8 cellular contexts compared by ENCODE assay signal in genomic region chr12:97308576-97309198, GRCh38.
A peak's percentile ranks its signal among the peaks of the same experiment; 100 is the strongest.
DNase-seq lines count a peak whose midpoint lies in the region; ATAC-seq, FAIRE-seq and TF ChIP-seq lines count a peak whose summit lies in the region.

No MANE protein-coding gene starts in this region.

- intact Hi-C loops in K562 (cut with micrococcal nuclease), result loop anchor here (1.0 to 5.0 kb wide), 2 partner anchors 321 to 731 kb away; no protein-coding TSS in a partner anchor

- no peak overlapping the region for H2AFZ ChIP-seq in K562 (ENCODE audit: low read depth, low read length)

- in situ Hi-C loops in K562 (cut with MboI), result loop anchor here (25.0 kb wide), 1 partner anchor 1079 kb away; no protein-coding TSS in a partner anchor

- H3K4me1 ChIP-seq in K562 (replicated peaks in 1 of 2; ENCODE audit: control insufficient read depth in 2 of 2, insufficient read depth in 2 of 2, low read length in 2 of 2) (no peaks in the 10 kb centered on the region), liver (ENCODE audit: control insufficient read depth in 4 of 4, insufficient read depth in 4 of 4, low read length in 3 of 4) (no peaks in the 10 kb centered on the region)

- CTCF ChIA-PET in K562 (lab: Yijun Ruan, JAX; ENCODE audit: low intra/inter-chr PET ratio), result interaction anchor here (0.6 kb wide), 1 partner anchor 160 kb away, joined by 3 read pairs; no protein-coding TSS in a partner anchor

- no peak for TF ChIP-seq POLR2A in K562 (conservative IDR thresholded peaks at IDR 0.05)

- H3K9me3 ChIP-seq in K562 (replicated peaks; ENCODE audit: control insufficient read depth, insufficient read depth, low read depth, low read length) (no peaks in the 10 kb centered on the region), liver (ENCODE audit: control insufficient read depth in 4 of 4, low read length in 3 of 4) (no peaks in the 10 kb centered on the region)

- no peak overlapping the region for H3K4me3 ChIP-seq in K562
- no peak overlapping the region for H3K4me3 ChIP-seq in liver (ENCODE audit: low read depth in 1 of 3, low read length in 3 of 3)

- H3K4me2 ChIP-seq in K562 (ENCODE audit: insufficient read depth, low read length), result no peak overlapping the region

- no peaks in the 10 kb centered on the region for H4K20me1 ChIP-seq in K562 (replicated peaks; ENCODE audit: control insufficient read depth, insufficient read depth, low read length)

- no peak for TF ChIP-seq EP300 in K562 (IDR thresholded peaks at IDR 0.05; ENCODE audit: low read length)

- FAIRE-seq in K562 (lab: Jason Lieb, UNC), result peak; percentile 67

- TF ChIP-seq CTCF in K562 (IDR thresholded peaks at IDR 0.05 in 2 of 3, conservative IDR thresholded peaks at IDR 0.05 in 1 of 3; ENCODE audit: insufficient read depth in 2 of 3, low read depth in 1 of 3, low read length in 3 of 3), result peak; percentile 11 to 51 (median 36); a peak in 3 of 6 replicates
- TF ChIP-seq CTCF in liver (IDR thresholded peaks at IDR 0.05; ENCODE audit: low read depth, low read length, missing input control), result peak; percentile 76

- H3K27me3 ChIP-seq in K562 (ENCODE audit: control insufficient read depth in 2 of 2, insufficient read depth in 2 of 2, low read length in 2 of 2) (no peaks in the 10 kb centered on the region), liver (ENCODE audit: control insufficient read depth in 4 of 4, insufficient read depth in 4 of 4, low read length in 3 of 4) (peaks cover 0 to 4% (median 0%) of the 10 kb centered on the region in 4 donors)

- no peaks in the 10 kb centered on the region for H3K36me3 ChIP-seq in K562 (ENCODE audit: control insufficient read depth, insufficient read depth, low read length)
- no peaks in the 10 kb centered on the region for H3K36me3 ChIP-seq in liver (ENCODE audit: control insufficient read depth in 4 of 4, insufficient read depth in 3 of 4, low read depth in 1 of 4, low read length in 3 of 4)

- no peaks in the 10 kb centered on the region for H3K79me2 ChIP-seq in K562 (ENCODE audit: control insufficient read depth, insufficient read depth, low read length)

- no peak overlapping the region for H3K9ac ChIP-seq in K562 (ENCODE audit: insufficient read depth in 1 of 2, low read depth in 2 of 2, low read length in 2 of 2)
- no peak overlapping the region for H3K9ac ChIP-seq in liver (ENCODE audit: low read depth in 1 of 2, low read length in 2 of 2)

- peak; percentile 49 to 53 for TF ChIP-seq RAD21 in K562 (CRISPR knock-in tag; conservative IDR thresholded peaks at IDR 0.05 in 1 of 2, IDR thresholded peaks at IDR 0.05 in 1 of 2)
- TF ChIP-seq RAD21 in liver (IDR thresholded peaks at IDR 0.05), result peak; percentile 73 to 82

- H3K27ac ChIP-seq in K562 (ENCODE audit: extremely low read depth, low read depth, low read length) (no peak overlapping the region), liver (ENCODE audit: low read depth in 1 of 2, low read length in 2 of 2) (no peak overlapping the region)

- BruUV-seq in K562 (replicated peaks; lab: Mats Ljungman, UMichigan), result no TSS peak

- WGBS in K562 (ENCODE audit: insufficient coverage, low coverage, missing lambda C conversion rate), result 10% methylated on average over 1 of the region's 1 CpG
- 3% methylated on average over 1 of the region's 1 CpG for WGBS in liver

- ATAC-seq in K562, result no peak

- POLR2A ChIA-PET in K562 (lab: Yijun Ruan, JAX), result no interaction called here

- H3K9me1 ChIP-seq in K562 (ENCODE audit: control insufficient read depth, insufficient read depth, low read length), result no peaks in the 10 kb centered on the region

- DNase-seq in COLO829 (ENCODE audit: low spot score) (peak; percentile 14), HCEC 1CT (peak; percentile 3), NCI-H345 treated with DMSO at 0.1 percent for 48 hours (lab: John Stamatoyannopoulos, UW; ENCODE audit: unreplicated experiment) (peak; percentile 10), K562 (ENCODE audit: extremely low read depth in 1 of 4, low spot score in 3 of 4) (peak; percentile 8 to 50 (median 22)), DMS153 treated with DMSO at 0.1 percent for 48 hours (lab: John Stamatoyannopoulos, UW; ENCODE audit: unreplicated experiment) (no peak), iPS-NIHi7 (ENCODE audit: extremely low spot score) (no peak), activated gamma-delta T cell treated with Interleukin-2 at 50 U/mL for 16 hours (no peak)

TF ChIP-seq in K562, 482 proteins besides CTCF, POLR2A, EP300 and RAD21:
- TF ChIP-seq ZNF764 (CRISPR knock-in tag; IDR thresholded peaks at IDR 0.05; ENCODE audit: low read depth), result peak; percentile 60; the same call in 1 of the 2 replicates
- no peak for TF ChIP-seq ZNF408 (CRISPR knock-in tag; IDR thresholded peaks at IDR 0.05; ENCODE audit: low read depth)
- TF ChIP-seq SREBF1 (IDR thresholded peaks at IDR 0.05; ENCODE audit: borderline replicate concordance, low read depth, low read length), result no peak
TF ChIP-seq in K562: peak in this region for 1.

TF ChIP-seq in liver, 16 proteins besides CTCF, POLR2A, EP300 and RAD21:
- no peak for TF ChIP-seq ZBTB33 (IDR thresholded peaks at IDR 0.05)
- TF ChIP-seq ATF3 (IDR thresholded peaks at IDR 0.05), result no peak
- no peak for TF ChIP-seq HNF4G (IDR thresholded peaks at IDR 0.05)
- no peak for TF ChIP-seq REST (IDR thresholded peaks at IDR 0.05)
- no peak for TF ChIP-seq SP1 (IDR thresholded peaks at IDR 0.05)
- no peak for TF ChIP-seq YY1 (IDR thresholded peaks at IDR 0.05)
- TF ChIP-seq GABPA (IDR thresholded peaks at IDR 0.05 in 1 of 2, conservative IDR thresholded peaks at IDR 0.05 in 1 of 2), result no peak
- no peak for TF ChIP-seq JUND (IDR thresholded peaks at IDR 0.05)
- TF ChIP-seq FOXA2 (IDR thresholded peaks at IDR 0.05), result no peak
- no peak for TF ChIP-seq MAX (IDR thresholded peaks at IDR 0.05)
- TF ChIP-seq RXRA (IDR thresholded peaks at IDR 0.05), result no peak
- no peak for TF ChIP-seq NR2F2 (IDR thresholded peaks at IDR 0.05)

Comparison
In these comparisons a context has a peak if more than half of its experiments do, and no peak if none do; other contexts are left out.
1. DNase-seq: peak in COLO829 (single experiment), HCEC 1CT (single experiment), NCI-H345 treated with DMSO at 0.1 percent for 48 hours (single experiment) and K562 (4 of 4); none in DMS153 treated with DMSO at 0.1 percent for 48 hours (single experiment), iPS-NIHi7 (single experiment) and activated gamma-delta T cell treated with Interleukin-2 at 50 U/mL for 16 hours (single experiment).